30 cellular contexts compared by ENCODE assay signal in genomic region chr14:68877993-68878575, GRCh38.
DNase-seq lines count a peak whose midpoint lies in the region; ATAC-seq, FAIRE-seq and TF ChIP-seq lines count a peak whose summit lies in the region.
"Had no signal": no experiment of that assay in that cellular context is flagged by ENCODE, and none has a peak within 500 bp of the region (broad histone marks: within the 10 kb centered on the region; RNA-seq: fewer than 3 reads in every experiment).

No MANE protein-coding gene starts in this region.

- CTCF ChIA-PET in Caco-2 (lab: Charles Lee): no interaction called here

- H3K9ac ChIP-seq in smooth muscle cell (ENCODE audit: low read depth): no peak overlapping the region

- H3K4me3 Mint-ChIP-seq in Caco-2 (ENCODE audit: unreplicated experiment): no peak overlapping the region
- H3K4me3 Mint-ChIP-seq in glutamatergic neuron (ENCODE audit: unreplicated experiment): no peak overlapping the region
- H3K4me3 Mint-ChIP-seq in stimulated activated memory B cell treated with anti-CD40 and anti-IgM and Interleukin-4, amounts not matched to agents 10 μg/mL and 1 μg/mL and 100 μg/mL, for 72 hours: no peak overlapping the region
- H3K4me3 Mint-ChIP-seq: activated CD4-positive, alpha-beta T cell treated with anti-CD3 and anti-CD28 coated beads for 36 hours; activated CD8-positive, alpha-beta T cell treated with anti-CD3 and anti-CD28 coated beads, Interleukin-2, amount 10 ng/mL, durations not matched to agents 7 days and 5 days; activated naive CD4-positive, alpha-beta T cell treated with anti-CD3 and anti-CD28 coated beads, Interleukin-2, amount 50 U/mL, for 24 hours; activated T-helper 17 cell treated with anti-CD3 and anti-CD28 coated beads, Interleukin-2, amount 50 U/mL, for 72 hours; B cell; CD8-positive, alpha-beta T cell; immature natural killer cell; memory B cell; stimulated activated naive B cell treated with anti-CD40 and anti-IgM and Interleukin-4, amounts not matched to agents 10 μg/mL and 1 μg/mL and 100 μg/mL, for 72 hours had no signal

- H3K27ac ChIP-seq in smooth muscle cell (ENCODE audit: low read depth): peak overlapping the region; percentile 20
- H3K27ac ChIP-seq: HL-60, psoas muscle had no signal

- H3K27ac Mint-ChIP-seq in Caco-2 (ENCODE audit: unreplicated experiment): peak overlapping the region; percentile 2
- H3K27ac Mint-ChIP-seq in glutamatergic neuron (ENCODE audit: unreplicated experiment): peak overlapping the region; percentile 45
- no peak overlapping the region for H3K27ac Mint-ChIP-seq in stimulated activated memory B cell treated with anti-CD40 and anti-IgM and Interleukin-4, amounts not matched to agents 10 μg/mL and 1 μg/mL and 100 μg/mL, for 72 hours
- H3K27ac Mint-ChIP-seq: activated CD4-positive, alpha-beta T cell treated with anti-CD3 and anti-CD28 coated beads for 36 hours; activated naive CD4-positive, alpha-beta T cell treated with anti-CD3 and anti-CD28 coated beads, Interleukin-2, amount 50 U/mL, for 24 hours; B cell; CD8-positive, alpha-beta T cell; immature natural killer cell; memory B cell; stimulated activated naive B cell treated with anti-CD40 and anti-IgM and Interleukin-4, amounts not matched to agents 10 μg/mL and 1 μg/mL and 100 μg/mL, for 72 hours had no signal

- no peaks in the 10 kb centered on the region for H3K79me2 ChIP-seq in smooth muscle cell (ENCODE audit: low read depth)

- DNase-seq in Caco-2 (no peak), HTR-8/SVneo (ENCODE audit: insufficient read length, low spot score) (no peak), glutamatergic neuron (no peak), smooth muscle cell (lab: John Stamatoyannopoulos, UW; ENCODE audit: unreplicated experiment) (no peak), GM13977 (ENCODE audit: low spot score) (no peak), GDM1 (lab: John Stamatoyannopoulos, UW) (no peak)
- DNase-seq: ACHN; activated CD4-positive, alpha-beta T cell treated with anti-CD3 and anti-CD28 coated beads for 36 hours; activated CD8-positive, alpha-beta T cell treated with anti-CD3 and anti-CD28 coated beads, Interleukin-2, amount 10 ng/mL, durations not matched to agents 7 days and 5 days; aorta; CD8-positive, alpha-beta T cell; H7; immature natural killer cell; NCI-H1417 treated with DMSO at 0.1 percent for 48 hours; NCI-H2081; NCI-H2227 treated with DMSO at 0.1 percent for 48 hours; NCI-H526 treated with DMSO at 0.1 percent for 48 hours; psoas muscle; SHP77; stimulated activated CD4-positive, alpha-beta T cell treated with anti-CD3 and anti-CD28 coated beads, Interleukin-15, amount 100 ng/mL, for 24 hours; stimulated activated naive B cell treated with anti-CD40 and anti-IgM and Interleukin-4, amounts not matched to agents 10 μg/mL and 1 μg/mL and 100 μg/mL, for 72 hours had no signal

- H3K36me3 ChIP-seq in Caco-2 (ENCODE audit: control insufficient read depth, insufficient read depth, low read length) (peaks cover 3% of the 10 kb centered on the region), smooth muscle cell (ENCODE audit: low read depth) (peaks cover 52% of the 10 kb centered on the region)

- FAIRE-seq in HTR-8/SVneo (lab: Jason Lieb, UNC): peak; percentile 98
- FAIRE-seq: colon, GM12891 had no signal

- WGBS in smooth muscle cell (ENCODE audit: low lambda C conversion rate): 97% methylated on average over 16 of the region's 18 CpGs

- H3K27me3 ChIP-seq in Caco-2 (replicated peaks; ENCODE audit: control insufficient read depth, insufficient read depth, low read length) (no peaks in the 10 kb centered on the region), smooth muscle cell (ENCODE audit: low read depth) (no peaks in the 10 kb centered on the region)

- intact Hi-C loops in Caco-2 (cut with micrococcal nuclease; ENCODE audit: unreplicated experiment): no loop called here

- H3K4me1 Mint-ChIP-seq in Caco-2 (ENCODE audit: low read depth, unreplicated experiment) (no peaks in the 10 kb centered on the region), glutamatergic neuron (ENCODE audit: low read depth, unreplicated experiment) (peaks cover 12% of the 10 kb centered on the region)
- no peaks in the 10 kb centered on the region for H3K4me1 Mint-ChIP-seq in stimulated activated memory B cell treated with anti-CD40 and anti-IgM and Interleukin-4, amounts not matched to agents 10 μg/mL and 1 μg/mL and 100 μg/mL, for 72 hours
- H3K4me1 Mint-ChIP-seq: activated CD4-positive, alpha-beta T cell treated with anti-CD3 and anti-CD28 coated beads for 36 hours; activated naive CD4-positive, alpha-beta T cell treated with anti-CD3 and anti-CD28 coated beads, Interleukin-2, amount 50 U/mL, for 24 hours; activated T-helper 17 cell treated with anti-CD3 and anti-CD28 coated beads, Interleukin-2, amount 50 U/mL, for 72 hours; B cell; immature natural killer cell; memory B cell; stimulated activated naive B cell treated with anti-CD40 and anti-IgM and Interleukin-4, amounts not matched to agents 10 μg/mL and 1 μg/mL and 100 μg/mL, for 72 hours had no signal

- TF ChIP-seq CTCF in Caco-2 (IDR thresholded peaks at IDR 0.05; ENCODE audit: insufficient read depth in 1 of 2, low read depth in 1 of 2, low read length in 1 of 2, severe bottlenecking in 1 of 2, unreplicated experiment in 1 of 2) (no peak), glutamatergic neuron (IDR thresholded peaks at IDR 0.05; ENCODE audit: partially characterized antibody, unreplicated experiment) (no peak), smooth muscle cell (IDR thresholded peaks at IDR 0.05; ENCODE audit: borderline replicate concordance, insufficient read depth, poor library complexity, severe bottlenecking) (no peak), GM13977 (IDR thresholded peaks at IDR 0.05; ENCODE audit: extremely low read depth, insufficient read depth, missing control alignments) (no peak)

- H3K27me3 Mint-ChIP-seq in Caco-2 (ENCODE audit: insufficient read depth, unreplicated experiment): no peaks in the 10 kb centered on the region
- peaks cover 7% of the 10 kb centered on the region for H3K27me3 Mint-ChIP-seq in glutamatergic neuron (ENCODE audit: unreplicated experiment)
- peaks cover 19% of the 10 kb centered on the region for H3K27me3 Mint-ChIP-seq in stimulated activated memory B cell treated with anti-CD40 and anti-IgM and Interleukin-4, amounts not matched to agents 10 μg/mL and 1 μg/mL and 100 μg/mL, for 72 hours
- H3K27me3 Mint-ChIP-seq: activated CD4-positive, alpha-beta T cell treated with anti-CD3 and anti-CD28 coated beads for 36 hours; activated naive CD4-positive, alpha-beta T cell treated with anti-CD3 and anti-CD28 coated beads, Interleukin-2, amount 50 U/mL, for 24 hours; activated T-helper 17 cell treated with anti-CD3 and anti-CD28 coated beads, Interleukin-2, amount 50 U/mL, for 72 hours; B cell; stimulated activated naive B cell treated with anti-CD40 and anti-IgM and Interleukin-4, amounts not matched to agents 10 μg/mL and 1 μg/mL and 100 μg/mL, for 72 hours had no signal

- H3K9me3 Mint-ChIP-seq in Caco-2 (ENCODE audit: unreplicated experiment) (no peaks in the 10 kb centered on the region), glutamatergic neuron (ENCODE audit: unreplicated experiment) (peaks cover 13% of the 10 kb centered on the region)
- no peaks in the 10 kb centered on the region for H3K9me3 Mint-ChIP-seq in stimulated activated memory B cell treated with anti-CD40 and anti-IgM and Interleukin-4, amounts not matched to agents 10 μg/mL and 1 μg/mL and 100 μg/mL, for 72 hours
- H3K9me3 Mint-ChIP-seq: activated naive CD4-positive, alpha-beta T cell treated with anti-CD3 and anti-CD28 coated beads, Interleukin-2, amount 50 U/mL, for 24 hours; activated T-helper 17 cell treated with anti-CD3 and anti-CD28 coated beads, Interleukin-2, amount 50 U/mL, for 72 hours; CD8-positive, alpha-beta T cell; immature natural killer cell; memory B cell; stimulated activated naive B cell treated with anti-CD40 and anti-IgM and Interleukin-4, amounts not matched to agents 10 μg/mL and 1 μg/mL and 100 μg/mL, for 72 hours had no signal

- H3K36me3 Mint-ChIP-seq in Caco-2 (ENCODE audit: insufficient read depth, unreplicated experiment) (peaks cover 82% of the 10 kb centered on the region), glutamatergic neuron (ENCODE audit: unreplicated experiment) (peaks cover 9% of the 10 kb centered on the region)
- no peaks in the 10 kb centered on the region for H3K36me3 Mint-ChIP-seq in stimulated activated memory B cell treated with anti-CD40 and anti-IgM and Interleukin-4, amounts not matched to agents 10 μg/mL and 1 μg/mL and 100 μg/mL, for 72 hours
- H3K36me3 Mint-ChIP-seq: memory B cell; stimulated activated naive B cell treated with anti-CD40 and anti-IgM and Interleukin-4, amounts not matched to agents 10 μg/mL and 1 μg/mL and 100 μg/mL, for 72 hours had no signal

- ATAC-seq in stimulated activated memory B cell treated with anti-CD40 and anti-IgM and Interleukin-4, amounts not matched to agents 10 μg/mL and 1 μg/mL and 100 μg/mL, for 72 hours: no peak
- ATAC-seq: activated CD4-positive, alpha-beta T cell treated with anti-CD3 and anti-CD28 coated beads for 36 hours; activated CD8-positive, alpha-beta T cell treated with anti-CD3 and anti-CD28 coated beads, Interleukin-2, amount 10 ng/mL, durations not matched to agents 7 days and 5 days; activated T-helper 17 cell treated with anti-CD3 and anti-CD28 coated beads, Interleukin-2, amount 50 U/mL, for 72 hours; CD8-positive, alpha-beta T cell; Panc1; stimulated activated naive B cell treated with anti-CD40 and anti-IgM and Interleukin-4, amounts not matched to agents 10 μg/mL and 1 μg/mL and 100 μg/mL, for 72 hours had no signal

- H3F3A ChIP-seq in smooth muscle cell (ENCODE audit: low read depth): peaks cover 70% of the 10 kb centered on the region

- in situ Hi-C loops in GM13977 (cut with MboI; ENCODE audit: low pct_unique_long_range_greater_than_20kb, low sequenced_read_pairs, unreplicated experiment): no loop called here

- POLR2A ChIA-PET in Caco-2 (lab: Charles Lee): no interaction called here

- H3K4me1 ChIP-seq in Caco-2: no peaks in the 10 kb centered on the region
- no peaks in the 10 kb centered on the region for H3K4me1 ChIP-seq in smooth muscle cell (ENCODE audit: low read depth)
- H3K4me1 ChIP-seq: psoas muscle had no signal

- H3K4me3 ChIP-seq in Caco-2 (ENCODE audit: low read depth, low read length) (no peak overlapping the region), smooth muscle cell (no peak overlapping the region)
- H3K4me3 ChIP-seq: psoas muscle had no signal

- no peak overlapping the region for H2AFZ ChIP-seq in smooth muscle cell (ENCODE audit: low read depth)

- H3K4me2 ChIP-seq in smooth muscle cell: no peak overlapping the region

- H4K20me1 ChIP-seq in smooth muscle cell (ENCODE audit: low read depth): peaks cover 99% of the 10 kb centered on the region

- no TSS peak for BruUV-seq in Caco-2 (replicated peaks; lab: Mats Ljungman, UMichigan)

- H3K9me3 ChIP-seq in Caco-2 (no peaks in the 10 kb centered on the region), smooth muscle cell (replicated peaks; ENCODE audit: low read depth) (no peaks in the 10 kb centered on the region)
- H3K9me3 ChIP-seq: psoas muscle had no signal
